ENCODE assay signal across 18 cellular contexts in the genomic region with DNA sequence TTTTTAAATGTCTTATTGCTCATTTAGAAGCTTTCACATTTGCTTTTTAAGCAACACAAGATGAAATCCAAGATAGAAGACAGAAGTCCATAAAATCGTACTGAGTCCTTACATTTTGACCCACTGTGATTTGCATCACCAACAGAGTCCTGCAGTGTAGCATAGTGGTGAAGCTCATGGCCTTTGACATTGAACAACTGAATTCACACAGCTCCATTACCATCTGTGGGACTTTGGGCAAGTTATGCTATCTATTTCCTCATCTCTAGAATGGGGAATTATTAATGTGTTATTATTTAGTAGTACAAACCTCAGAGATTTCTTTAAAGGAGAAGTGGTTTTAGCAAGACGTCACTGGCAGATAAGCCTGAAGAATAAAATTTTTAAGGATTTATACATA. TPM values are rescaled to one million over a fixed set of nuclear protein-coding genes. Genes with fewer than 3 reads are reported as not detected.
DNase-seq lines count a peak whose midpoint lies in the region; ATAC-seq lines count a peak whose summit lies in the region.
"Had no signal": no experiment of that assay in that cellular context is flagged by ENCODE, and none has a peak within 500 bp of the region (broad histone marks: within the 10 kb centered on the region; RNA-seq: fewer than 3 reads in every experiment).

No MANE protein-coding gene starts in this region.

- H3K9me3 ChIP-seq in naive thymus-derived CD4-positive, alpha-beta T cell (ENCODE audit: control insufficient read depth in 2 of 3, low read length in 3 of 3): no peaks in the 10 kb centered on the region
- H3K9me3 ChIP-seq: tibial artery had no signal

- no peak overlapping the region for H3K4me3 ChIP-seq in naive thymus-derived CD4-positive, alpha-beta T cell (ENCODE audit: low read length)
- H3K4me3 ChIP-seq: tibial artery had no signal

- H3K4me1 ChIP-seq in naive thymus-derived CD4-positive, alpha-beta T cell (ENCODE audit: control insufficient read depth in 2 of 2, insufficient read depth in 2 of 2, low read length in 2 of 2): peaks cover 69 to 81% of the 10 kb centered on the region in 2 donors

- ATAC-seq in naive thymus-derived CD4-positive, alpha-beta T cell: no peak
- ATAC-seq: Panc1, right cardiac atrium had no signal

- no peaks in the 10 kb centered on the region for H3K36me3 ChIP-seq in naive thymus-derived CD4-positive, alpha-beta T cell (ENCODE audit: control insufficient read depth in 2 of 3, insufficient read depth in 3 of 3, low read length in 3 of 3)
- H3K36me3 ChIP-seq: brain microvascular endothelial cell, tibial artery had no signal

- intact Hi-C loops in naive thymus-derived CD4-positive, alpha-beta T cell (cut with micrococcal nuclease): loop anchor here (5.0 to 10.0 kb wide), 6 partner anchors 135 to 1875 kb away; a partner anchor contains a TSS

- peaks cover 83% of the 10 kb centered on the region for H3K4me1 Mint-ChIP-seq in activated CD4-positive, alpha-beta T cell treated with anti-CD3 and anti-CD28 coated beads, Interleukin-2, amount 10 ng/mL, durations not matched to agents 7 days and 5 days
- H3K4me1 Mint-ChIP-seq in activated naive CD8-positive, alpha-beta T cell (ENCODE audit: low read depth): peaks cover 92% of the 10 kb centered on the region
- peaks cover 47 to 99% (median 83%) of the 10 kb centered on the region in 7 donors for H3K4me1 Mint-ChIP-seq in naive thymus-derived CD4-positive, alpha-beta T cell
- H3K4me1 Mint-ChIP-seq: neural crest cell had no signal

- H3K27me3 Mint-ChIP-seq in activated CD4-positive, alpha-beta T cell treated with anti-CD3 and anti-CD28 coated beads, Interleukin-2, amount 10 ng/mL, durations not matched to agents 7 days and 5 days: no peaks in the 10 kb centered on the region
- H3K27me3 Mint-ChIP-seq in activated naive CD8-positive, alpha-beta T cell: no peaks in the 10 kb centered on the region
- H3K27me3 Mint-ChIP-seq in naive thymus-derived CD4-positive, alpha-beta T cell: no peaks in the 10 kb centered on the region

- H3K9me3 Mint-ChIP-seq in activated CD4-positive, alpha-beta T cell treated with anti-CD3 and anti-CD28 coated beads, Interleukin-2, amount 10 ng/mL, durations not matched to agents 7 days and 5 days: peaks cover 5% of the 10 kb centered on the region
- no peaks in the 10 kb centered on the region for H3K9me3 Mint-ChIP-seq in activated naive CD8-positive, alpha-beta T cell (ENCODE audit: low read depth)
- peaks cover 0 to 3% (median 0%) of the 10 kb centered on the region in 11 donors for H3K9me3 Mint-ChIP-seq in naive thymus-derived CD4-positive, alpha-beta T cell
- H3K9me3 Mint-ChIP-seq: neural crest cell had no signal

- H3K27ac ChIP-seq in naive thymus-derived CD4-positive, alpha-beta T cell (ENCODE audit: low read depth, low read length): peak overlapping the region; percentile 80
- H3K27ac ChIP-seq: brain microvascular endothelial cell, tibial artery had no signal

- H3K36me3 Mint-ChIP-seq in activated CD4-positive, alpha-beta T cell treated with anti-CD3 and anti-CD28 coated beads, Interleukin-2, amount 10 ng/mL, durations not matched to agents 7 days and 5 days (ENCODE audit: low read depth): peaks cover 51% of the 10 kb centered on the region
- H3K36me3 Mint-ChIP-seq in activated naive CD8-positive, alpha-beta T cell: peaks cover 8% of the 10 kb centered on the region
- peaks cover 0 to 40% (median 0%) of the 10 kb centered on the region in 5 donors for H3K36me3 Mint-ChIP-seq in naive thymus-derived CD4-positive, alpha-beta T cell

- in situ Hi-C loops in G401 (cut with HindIII; ENCODE audit: low sequenced_read_pairs): no loop called here

- POLR2A ChIA-PET in activated CD4-positive, alpha-beta T cell treated with anti-CD3 and anti-CD28 coated beads, Interleukin-2, amount 10 ng/mL, durations not matched to agents 7 days and 5 days (lab: Charles Lee): no interaction called here
- POLR2A ChIA-PET in naive thymus-derived CD4-positive, alpha-beta T cell (lab: Charles Lee): interaction anchor here (3.8 kb wide), 1 partner anchor 10 kb away, joined by 16 read pairs; no protein-coding TSS in a partner anchor

- H3K27ac Mint-ChIP-seq in activated CD4-positive, alpha-beta T cell treated with anti-CD3 and anti-CD28 coated beads, Interleukin-2, amount 10 ng/mL, durations not matched to agents 7 days and 5 days: peak overlapping the region; percentile 100
- H3K27ac Mint-ChIP-seq in activated naive CD8-positive, alpha-beta T cell: peak overlapping the region; percentile 99
- peak overlapping the region in 8 of 9 donors; percentile 73 to 99 (median 95) for H3K27ac Mint-ChIP-seq in naive thymus-derived CD4-positive, alpha-beta T cell

- CTCF ChIA-PET in activated CD4-positive, alpha-beta T cell treated with anti-CD3 and anti-CD28 coated beads, Interleukin-2, amount 10 ng/mL, durations not matched to agents 7 days and 5 days (lab: Charles Lee): interaction anchor here (2.1 to 2.9 kb wide), 2 partner anchors 13 to 14 kb away, joined by 7 to 15 read pairs; no protein-coding TSS in a partner anchor
- CTCF ChIA-PET in naive thymus-derived CD4-positive, alpha-beta T cell (lab: Charles Lee): interaction anchor here (1.1 to 2.6 kb wide), 3 partner anchors 37 to 71 kb away, joined by 3 to 9 read pairs (median 4); no protein-coding TSS in a partner anchor

- DNase-seq in activated CD4-positive, alpha-beta T cell treated with anti-CD3 and anti-CD28 coated beads, Interleukin-2, amount 10 ng/mL, durations not matched to agents 7 days and 5 days: no peak
- DNase-seq in activated CD4-positive, alpha-beta T cell treated with anti-CD3 and anti-CD28 coated beads, Interleukin-2, amount 50 U/mL, for 4 hours: no peak
- DNase-seq in G401 (ENCODE audit: low spot score) (peak; percentile 35), NCI-H345 (lab: John Stamatoyannopoulos, UW) (no peak), nucleus accumbens (lab: John Stamatoyannopoulos, UW) (no peak), NCI-H226 (no peak)
- DNase-seq in naive thymus-derived CD4-positive, alpha-beta T cell: no peak
- DNase-seq: activated CD4-positive, CD25-positive, alpha-beta regulatory T cell treated with anti-CD3 and anti-CD28 coated beads, Interleukin-2, amount 50 U/mL, for 72 hours; brain microvascular endothelial cell; effector CD8-positive, alpha-beta T cell; NCI-H1105; NCI-H446; right cardiac atrium; SW 1271; tibial artery had no signal

- H3K27me3 ChIP-seq in naive thymus-derived CD4-positive, alpha-beta T cell (ENCODE audit: control insufficient read depth in 2 of 2, insufficient read depth in 2 of 2, low read length in 2 of 2): no peaks in the 10 kb centered on the region
- H3K27me3 ChIP-seq: brain microvascular endothelial cell, tibial artery had no signal

- H3K4me3 Mint-ChIP-seq in activated CD4-positive, alpha-beta T cell treated with anti-CD3 and anti-CD28 coated beads, Interleukin-2, amount 10 ng/mL, durations not matched to agents 7 days and 5 days: peak overlapping the region; percentile 85
- H3K4me3 Mint-ChIP-seq in activated naive CD8-positive, alpha-beta T cell: peak overlapping the region; percentile 35
- peak overlapping the region in 7 of 10 donors; percentile 14 to 88 (median 50) for H3K4me3 Mint-ChIP-seq in naive thymus-derived CD4-positive, alpha-beta T cell
- H3K4me3 Mint-ChIP-seq: neural crest cell had no signal

RNA-seq across cellular contexts. Expression of a gene that starts 10.7 kb away (rescaled TPM):
- total RNA-seq in activated CD4-positive, alpha-beta T cell treated with anti-CD3 and anti-CD28 coated beads, Interleukin-2, amount 10 ng/mL, durations not matched to agents 7 days and 5 days: 10 to 100 TPM; 51.1 to 57.4 TPM
- total RNA-seq in G401 (2014; rRNA removed; shearing (Covaris generic)): 0.55 and 1.5 TPM in 2 replicates
- total RNA-seq in naive thymus-derived CD4-positive, alpha-beta T cell: 10 to 100 TPM; 10.2 to 55.5 (median 24.8) TPM
- 1 to 10 TPM; 7.3 to 8.1 TPM for polyA plus RNA-seq in naive thymus-derived CD4-positive, alpha-beta T cell

Comparison
In these comparisons a context has a peak if more than half of its experiments do, and no peak if none do; other contexts are left out.
1. H3K4me3 Mint-ChIP-seq: peak in every context shown above with its lines; median percentile 85 in activated CD4-positive, alpha-beta T cell treated with anti-CD3 and anti-CD28 coated beads, Interleukin-2, amount 10 ng/mL, durations not matched to agents 7 days and 5 days; 50 in naive thymus-derived CD4-positive, alpha-beta T cell; 35 in activated naive CD8-positive, alpha-beta T cell.